Comparison of ENCODE assay signal across 8 cellular contexts in genomic region chr3:30655187-30655812, GRCh38. TPM values are rescaled to one million over a fixed set of nuclear protein-coding genes. Genes with fewer than 3 reads are reported as not detected.
DNase-seq lines count a peak whose midpoint lies in the region; ATAC-seq, FAIRE-seq and TF ChIP-seq lines count a peak whose summit lies in the region.

No MANE protein-coding gene starts in this region.

- H3K9me3 Mint-ChIP-seq in activated CD4-positive, alpha-beta memory T cell treated with anti-CD3 and anti-CD28 coated beads for 36 hours, result no peaks in the 10 kb centered on the region

- peak overlapping the region; percentile 42 for H3K4me3 Mint-ChIP-seq in activated CD4-positive, alpha-beta memory T cell treated with anti-CD3 and anti-CD28 coated beads for 36 hours

- peak overlapping the region; percentile 6 for H3K27ac ChIP-seq in keratinocyte (ENCODE audit: control insufficient read depth, insufficient read depth, low read length)

- H3K27me3 Mint-ChIP-seq in activated CD4-positive, alpha-beta memory T cell treated with anti-CD3 and anti-CD28 coated beads for 36 hours, result no peaks in the 10 kb centered on the region

- no peak overlapping the region for H3K4me2 ChIP-seq in keratinocyte (ENCODE audit: control insufficient read depth, extremely low read depth, insufficient read depth, low read depth, low read length)

- H3K9me1 ChIP-seq in keratinocyte (ENCODE audit: control insufficient read depth, extremely low read depth, insufficient read depth, low read length), result peaks cover 4% of the 10 kb centered on the region

- FAIRE-seq in keratinocyte (lab: Jason Lieb, UNC), result peak; percentile 39

- H3K27me3 ChIP-seq in keratinocyte (ENCODE audit: control insufficient read depth, extremely low read depth, insufficient read depth, low read length), result no peaks in the 10 kb centered on the region

- CTCF ChIA-PET in activated CD4-positive, alpha-beta memory T cell treated with anti-CD3 and anti-CD28 coated beads for 36 hours (lab: Charles Lee), result interaction anchor here (0.7 to 1.6 kb wide), 6 partner anchors 10 to 43 kb away, joined by 3 to 6 read pairs (median 3); no protein-coding TSS in a partner anchor

- intact Hi-C loops in activated CD4-positive, alpha-beta memory T cell treated with anti-CD3 and anti-CD28 coated beads for 36 hours (cut with micrococcal nuclease), result loop anchor here (1.0 to 10.0 kb wide), 6 partner anchors 11 to 450 kb away; no protein-coding TSS in a partner anchor

- peaks cover 95% of the 10 kb centered on the region for H3K4me1 Mint-ChIP-seq in activated CD4-positive, alpha-beta memory T cell treated with anti-CD3 and anti-CD28 coated beads for 36 hours (ENCODE audit: low read depth)

- peak; percentile 56 for DNase-seq in activated CD4-positive, alpha-beta memory T cell treated with anti-CD3 and anti-CD28 coated beads for 36 hours
- DNase-seq in keratinocyte (ENCODE audit: low read depth, low spot score) (no peak), ecto neural progenitor cell (ENCODE audit: low spot score) (no peak), G401 (ENCODE audit: low spot score) (no peak)

- H3K9me3 ChIP-seq in keratinocyte (ENCODE audit: control insufficient read depth, low read depth, low read length), result no peaks in the 10 kb centered on the region

- POLR2A ChIA-PET in activated CD4-positive, alpha-beta memory T cell treated with anti-CD3 and anti-CD28 coated beads for 36 hours (lab: Charles Lee), result interaction anchor here (0.7 to 8.2 kb wide), 12 partner anchors 8 to 877 kb away, joined by 3 to 200 read pairs (median 4); partner anchors contain the start of genes STT3B and TGFBR2

- in situ Hi-C loops in G401 (cut with HindIII; ENCODE audit: low sequenced_read_pairs), result no loop called here

- peak; percentile 32 for ATAC-seq in GM18498 (IDR thresholded peaks at IDR 0.05; ENCODE audit: unreplicated experiment)
- ATAC-seq in HG03135 (IDR thresholded peaks at IDR 0.05; ENCODE audit: unreplicated experiment), result peak; percentile 38
- ATAC-seq in HG02642 (IDR thresholded peaks at IDR 0.05; ENCODE audit: poor library complexity, unreplicated experiment), result no peak
- no peak for ATAC-seq in HG03025 (IDR thresholded peaks at IDR 0.05; ENCODE audit: low FRiP score, unreplicated experiment)

- no peak overlapping the region for H2AFZ ChIP-seq in keratinocyte (ENCODE audit: control insufficient read depth, low read length)

- H3K27ac Mint-ChIP-seq in activated CD4-positive, alpha-beta memory T cell treated with anti-CD3 and anti-CD28 coated beads for 36 hours, result peak overlapping the region; percentile 85

- H3K36me3 Mint-ChIP-seq in activated CD4-positive, alpha-beta memory T cell treated with anti-CD3 and anti-CD28 coated beads for 36 hours, result peaks cover 75% of the 10 kb centered on the region

- dilution Hi-C loops in keratinocyte (cut with MboI; ENCODE audit: extremely low pct_ligation_motif_present, low sequenced_read_pairs), result no loop called here

- no peak for TF ChIP-seq CTCF in keratinocyte (optimal IDR thresholded peaks at IDR 0.05 in 1 of 3, IDR thresholded peaks at IDR 0.05 in 1 of 3, conservative IDR thresholded peaks at IDR 0.05 in 1 of 3; ENCODE audit: extremely low read depth in 1 of 3, insufficient read depth in 2 of 3, low read length in 3 of 3)

- H3K36me3 ChIP-seq in keratinocyte (ENCODE audit: control insufficient read depth in 2 of 2, extremely low read depth in 1 of 2, insufficient read depth in 2 of 2, low read length in 2 of 2), result peaks cover 41 to 68% of the 10 kb centered on the region in 2 experiments

- H3K9ac ChIP-seq in keratinocyte (ENCODE audit: control insufficient read depth, extremely low read depth, insufficient read depth, low read length), result no peak overlapping the region

- peaks cover 72% of the 10 kb centered on the region for H3K79me2 ChIP-seq in keratinocyte (ENCODE audit: control insufficient read depth, insufficient read depth, low read length)

- peaks cover 11% of the 10 kb centered on the region for H4K20me1 ChIP-seq in keratinocyte (ENCODE audit: control insufficient read depth, extremely low read depth, insufficient read depth, low read length)

- peaks cover 57% of the 10 kb centered on the region for H3K4me1 ChIP-seq in keratinocyte (ENCODE audit: control insufficient read depth, extremely low read depth, insufficient read depth, low read length)

- H3K4me3 ChIP-seq in keratinocyte (ENCODE audit: control insufficient read depth in 2 of 3, extremely low read depth in 1 of 3, insufficient read depth in 2 of 3, low read depth in 1 of 3, low read length in 3 of 3), result no peak overlapping the region

RNA-seq across cellular contexts. Expression of gene TGFBR2, which starts 48.9 kb away (rescaled TPM):
- 10 to 100 TPM; 36.8 to 37.0 TPM for total RNA-seq in activated CD4-positive, alpha-beta memory T cell treated with anti-CD3 and anti-CD28 coated beads for 36 hours
- polyA plus RNA-seq in keratinocyte, result 250 to 402 TPM (median 303 TPM) in 3 replicates
- 39.9 TPM for polyA plus RNA-seq in keratinocyte (2011; ENCODE audit: low read depth)
- 201 and 293 TPM in 2 replicates for polyA plus RNA-seq in keratinocyte (2011; cell fraction: cytosol; rRNA removed)
- 332 and 361 TPM in 2 replicates for polyA plus RNA-seq in keratinocyte (2011; cell fraction: nucleus; rRNA removed)
- polyA plus RNA-seq in keratinocyte (2012; ENCODE audit: low replicate concordance), result 37.4 and 256 TPM in 2 replicates
- polyA minus RNA-seq in keratinocyte, result 379 to 451 TPM (median 420 TPM) in 3 replicates
- polyA minus RNA-seq in keratinocyte (2011; cell fraction: cytosol; rRNA and poly(A)+ RNA removed), result 312 TPM
- 400 and 638 TPM in 2 replicates for polyA minus RNA-seq in keratinocyte (2011; cell fraction: nucleus; rRNA and poly(A)+ RNA removed)
- total RNA-seq in G401 (2014; rRNA removed; shearing (Covaris generic)), result 0.81 TPM in 1 of 2 replicates, not detected in the other

Comparison
In these comparisons a context has a peak if more than half of its experiments do, and no peak if none do; other contexts are left out.
1. ATAC-seq: peak in GM18498 (single experiment) and HG03135 (single experiment); none in HG02642 (single experiment) and HG03025 (single experiment).
2. RNA of gene TGFBR2, which starts 48.9 kb away (total RNA-seq): 36.8 to 37.0 TPM in activated CD4-positive, alpha-beta memory T cell treated with anti-CD3 and anti-CD28 coated beads for 36 hours; 0.81 TPM in G401; every median in the first group is over 10 times any median in the second.